ENCODE assay signal across 26 cellular contexts in genomic region chr7:1651031-1651446, GRCh38. TPM values are rescaled to one million over a fixed set of nuclear protein-coding genes. Genes with fewer than 3 reads are reported as not detected.
"Had no signal": no experiment of that assay in that cellular context is flagged by ENCODE, and none has a peak within 500 bp of the region (broad histone marks: within the 10 kb centered on the region; RNA-seq: fewer than 3 reads in every experiment).

No MANE protein-coding gene starts in this region.

- H3K9me3 ChIP-seq: esophagus muscularis mucosa, heart right ventricle, left lung, mucosa of descending colon, neutrophil, ovary, suprapubic skin, tibial artery, upper lobe of right lung had no signal

- H3K27ac Mint-ChIP-seq: activated B cell treated with CpG ODN at 0.5 μM for 24 hours; activated CD8-positive, alpha-beta T cell treated with anti-CD3 and anti-CD28 coated beads for 36 hours; activated T-helper 17 cell treated with anti-CD3 and anti-CD28 coated beads, Interleukin-2, amount 50 U/mL, for 72 hours; endodermal cell; nephron; T-helper 2 cell treated with Interferon-gamma antibody and Interleukin-4, amounts not matched to agents 5 μg/mL and 100 μg/mL, for 36 hours had no signal

- H3K4me3 Mint-ChIP-seq: activated B cell treated with CpG ODN at 0.5 μM for 24 hours; activated CD8-positive, alpha-beta T cell treated with anti-CD3 and anti-CD28 coated beads for 36 hours; activated T-cell treated with anti-CD3 and anti-CD28 coated beads, Interleukin-2, amount 50 U/mL, for 4 hours; activated T-helper 17 cell treated with anti-CD3 and anti-CD28 coated beads, Interleukin-2, amount 50 U/mL, for 72 hours; endodermal cell; nephron; T-helper 2 cell treated with Interferon-gamma antibody and Interleukin-4, amounts not matched to agents 5 μg/mL and 100 μg/mL, for 36 hours had no signal

- H3K4me3 ChIP-seq: esophagus muscularis mucosa, heart right ventricle, left lung, mucosa of descending colon, ovary, suprapubic skin, tibial artery, upper lobe of right lung had no signal

- DNase-seq: activated B cell treated with CpG ODN at 0.5 μM for 24 hours; activated CD4-positive, alpha-beta T cell treated with anti-CD3 and anti-CD28 coated beads, Interleukin-2, amount 50 U/mL, for 1 hour; activated CD8-positive, alpha-beta T cell treated with anti-CD3 and anti-CD28 coated beads for 36 hours; activated gamma-delta T cell treated with Interleukin-2 at 50 U/mL for 16 hours; activated naive CD4-positive, alpha-beta T cell treated with anti-CD3 and anti-CD28 coated beads, Interleukin-2, amount 50 U/mL, for 16 hours; activated T-cell treated with anti-CD3 and anti-CD28 coated beads, Interleukin-2, amount 50 U/mL, for 4 hours; amniotic stem cell; brain microvascular endothelial cell; caudate nucleus; foreskin keratinocyte; heart right ventricle; kidney glomerular epithelial cell; stimulated activated naive CD4-positive, alpha-beta T cell; tibial artery; upper lobe of right lung had no signal

- H3K4me1 Mint-ChIP-seq: activated B cell treated with CpG ODN at 0.5 μM for 24 hours; activated T-helper 17 cell treated with anti-CD3 and anti-CD28 coated beads, Interleukin-2, amount 50 U/mL, for 72 hours; endodermal cell had no signal

- H3K27ac ChIP-seq: brain microvascular endothelial cell, esophagus muscularis mucosa, foreskin keratinocyte, heart right ventricle, left lung, neutrophil, ovary, suprapubic skin, tibial artery, upper lobe of right lung had no signal

- H3K4me1 ChIP-seq: foreskin keratinocyte, left lung, upper lobe of right lung had no signal

- H3K27me3 ChIP-seq: ovary had no signal

- H3K9me3 Mint-ChIP-seq: activated B cell treated with CpG ODN at 0.5 μM for 24 hours; activated CD8-positive, alpha-beta T cell treated with anti-CD3 and anti-CD28 coated beads for 36 hours; activated T-cell treated with anti-CD3 and anti-CD28 coated beads, Interleukin-2, amount 50 U/mL, for 4 hours; activated T-helper 17 cell treated with anti-CD3 and anti-CD28 coated beads, Interleukin-2, amount 50 U/mL, for 72 hours; endodermal cell; nephron; T-helper 2 cell treated with Interferon-gamma antibody and Interleukin-4, amounts not matched to agents 5 μg/mL and 100 μg/mL, for 36 hours had no signal

- H3K36me3 ChIP-seq: brain microvascular endothelial cell, esophagus muscularis mucosa, heart right ventricle, left lung, neutrophil, ovary, suprapubic skin, tibial artery, upper lobe of right lung had no signal

RNA-seq across cellular contexts. Expression of gene ELFN1, which starts 19.0 kb away (rescaled TPM):
- total RNA-seq: activated B cell treated with CpG ODN at 0.5 μM for 24 hours, foreskin keratinocyte, myocyte had no signal
